In genomic region chr12:120126635-120127005, GRCh38 we compare ENCODE assay signal across 9 cellular contexts. TPM values are rescaled to one million over a fixed set of nuclear protein-coding genes. Genes with fewer than 3 reads are reported as not detected.
DNase-seq lines count a peak whose midpoint lies in the region; ATAC-seq, FAIRE-seq and TF ChIP-seq lines count a peak whose summit lies in the region.
"Had no signal": no experiment of that assay in that cellular context is flagged by ENCODE, and none has a peak within 500 bp of the region (broad histone marks: within the 10 kb centered on the region; RNA-seq: fewer than 3 reads in every experiment).

No MANE protein-coding gene starts in this region.

- BruUV-seq in HepG2 (replicated peaks; lab: Mats Ljungman, UMichigan), result no TSS peak

- H3K36me3 Mint-ChIP-seq in activated naive CD8-positive, alpha-beta T cell treated with anti-CD3 and anti-CD28 coated beads, Interleukin-2, amount 50 U/mL, for 24 hours (ENCODE audit: low read depth), result peaks cover 39% of the 10 kb centered on the region

- DNase-seq in HepG2 (ENCODE audit: low spot score) (no peak), right lobe of liver (no peak), ureter (ENCODE audit: low spot score) (no peak), amniotic stem cell (lab: John Stamatoyannopoulos, UW) (no peak), 8988T (no peak)
- DNase-seq in activated naive CD8-positive, alpha-beta T cell treated with anti-CD3 and anti-CD28 coated beads, Interleukin-2, amount 50 U/mL, for 24 hours, result no peak

- H3K9ac ChIP-seq in liver (ENCODE audit: low read depth in 1 of 2, low read length in 2 of 2) (no peak overlapping the region), HepG2 (ENCODE audit: insufficient read depth, low read depth, low read length) (no peak overlapping the region)

- TF ChIP-seq CTCF in liver (IDR thresholded peaks at IDR 0.05; ENCODE audit: low read depth, low read length, missing input control), result no peak
- TF ChIP-seq CTCF in HepG2 (CRISPR knock-in tag; IDR thresholded peaks at IDR 0.05), result no peak
- no peak for TF ChIP-seq CTCF in right lobe of liver (IDR thresholded peaks at IDR 0.05)

- H3K4me3 Mint-ChIP-seq in activated naive CD8-positive, alpha-beta T cell treated with anti-CD3 and anti-CD28 coated beads, Interleukin-2, amount 50 U/mL, for 24 hours, result no peak overlapping the region

- H4K20me1 ChIP-seq in HepG2 (ENCODE audit: insufficient read depth, low read length), result no peaks in the 10 kb centered on the region

- H3K36me3 ChIP-seq in liver (ENCODE audit: control insufficient read depth in 4 of 4, insufficient read depth in 3 of 4, low read depth in 1 of 4, low read length in 3 of 4) (peaks cover 16 to 55% (median 41%) of the 10 kb centered on the region in 4 donors), HepG2 (replicated peaks in 1 of 2; ENCODE audit: control insufficient read depth in 1 of 2, insufficient read depth in 2 of 2, low read length in 2 of 2) (peaks cover 29 to 51% of the 10 kb centered on the region in 2 experiments), right lobe of liver (peaks cover 0 to 52% (median 26%) of the 10 kb centered on the region in 4 donors)

- H3K27me3 Mint-ChIP-seq in activated naive CD8-positive, alpha-beta T cell treated with anti-CD3 and anti-CD28 coated beads, Interleukin-2, amount 50 U/mL, for 24 hours, result no peaks in the 10 kb centered on the region

- H2AFZ ChIP-seq in HepG2 (ENCODE audit: low read length), result no peak overlapping the region
- H2AFZ ChIP-seq: hepatocyte had no signal

- H3K4me1 ChIP-seq in liver (ENCODE audit: control insufficient read depth in 4 of 4, insufficient read depth in 4 of 4, low read length in 3 of 4), result no peaks in the 10 kb centered on the region
- peaks cover 22% of the 10 kb centered on the region for H3K4me1 ChIP-seq in HepG2 (ENCODE audit: insufficient read depth, low read length)
- peaks cover 0 to 7% (median 0%) of the 10 kb centered on the region in 4 donors for H3K4me1 ChIP-seq in right lobe of liver

- no peak overlapping the region for H3K4me2 ChIP-seq in HepG2 (ENCODE audit: low read depth, low read length)
- H3K4me2 ChIP-seq: hepatocyte had no signal

- POLR2A ChIA-PET in HepG2 (lab: Yijun Ruan, JAX), result interaction anchor here (1.3 to 2.9 kb wide), 3 partner anchors 9 to 75 kb away, joined by 3 to 11 read pairs (median 4); partner anchors contain the start of genes RAB35 and RPLP0

- intact Hi-C loops in HepG2 (cut with micrococcal nuclease; ENCODE audit: unreplicated experiment) (loop anchor here (10.0 kb wide), 1 partner anchor 58 kb away; no protein-coding TSS in a partner anchor), right lobe of liver (cut with DNase I) (no loop called here)

- peak overlapping the region; percentile 89 for H3K27ac Mint-ChIP-seq in activated naive CD8-positive, alpha-beta T cell treated with anti-CD3 and anti-CD28 coated beads, Interleukin-2, amount 50 U/mL, for 24 hours

- ATAC-seq in HepG2 (no peak), right lobe of liver (peak; percentile 66 to 81 (median 74)), GM19452 (IDR thresholded peaks at IDR 0.05; ENCODE audit: unreplicated experiment) (no peak)
- ATAC-seq in activated naive CD8-positive, alpha-beta T cell treated with anti-CD3 and anti-CD28 coated beads, Interleukin-2, amount 50 U/mL, for 24 hours, result peak; percentile 34

- CTCF ChIA-PET in HepG2 (lab: Yijun Ruan, JAX; ENCODE audit: low intra/inter-chr PET ratio, low total read pairs), result no interaction called here

- no peaks in the 10 kb centered on the region for H3K27me3 ChIP-seq in liver (ENCODE audit: control insufficient read depth in 4 of 4, insufficient read depth in 4 of 4, low read length in 3 of 4)
- H3K27me3 ChIP-seq in HepG2 (ENCODE audit: control insufficient read depth in 1 of 2, insufficient read depth in 2 of 2, low read length in 2 of 2), result no peaks in the 10 kb centered on the region
- no peaks in the 10 kb centered on the region for H3K27me3 ChIP-seq in right lobe of liver
- H3K27me3 ChIP-seq: hepatocyte had no signal

- H3K4me1 Mint-ChIP-seq in activated naive CD8-positive, alpha-beta T cell treated with anti-CD3 and anti-CD28 coated beads, Interleukin-2, amount 50 U/mL, for 24 hours, result peaks cover 62% of the 10 kb centered on the region

- TF ChIP-seq RAD21 in liver (IDR thresholded peaks at IDR 0.05) (peak in 1 of 2 donors; percentile 6), HepG2 (CRISPR knock-in tag; IDR thresholded peaks at IDR 0.05) (no peak)

- H3K9me3 ChIP-seq in liver (ENCODE audit: control insufficient read depth in 4 of 4, low read length in 3 of 4), result no peaks in the 10 kb centered on the region
- no peaks in the 10 kb centered on the region for H3K9me3 ChIP-seq in HepG2 (ENCODE audit: low read length)
- no peaks in the 10 kb centered on the region for H3K9me3 ChIP-seq in right lobe of liver

- WGBS in liver, result 81% methylated on average over 2 of the region's 2 CpGs
- 100% methylated on average over 2 of the region's 2 CpGs for WGBS in HepG2 (ENCODE audit: low lambda C conversion rate)
- 43% methylated on average over 1 of the region's 2 CpGs for WGBS in right lobe of liver (ENCODE audit: insufficient coverage, low coverage, low lambda C conversion rate, missing lambda C conversion rate)

- TF ChIP-seq EP300 in HepG2 (IDR thresholded peaks at IDR 0.05; ENCODE audit: low read depth in 2 of 2, low read length in 2 of 2) (no peak), HepG2 (CRISPR knock-in tag; IDR thresholded peaks at IDR 0.05; ENCODE audit: borderline replicate concordance) (no peak)

- in situ Hi-C loops in HepG2 (cut with HindIII; ENCODE audit: extremely low pct_ligation_motif_present, low pct_unique_long_range_greater_than_20kb), result no loop called here

- no peak for TF ChIP-seq POLR2A in HepG2 (IDR thresholded peaks at IDR 0.05; ENCODE audit: insufficient read depth in 1 of 2, low read depth in 2 of 2, low read length in 2 of 2)
- TF ChIP-seq POLR2A in right lobe of liver (IDR thresholded peaks at IDR 0.05), result no peak

- H3K27ac ChIP-seq in liver (ENCODE audit: low read depth in 1 of 2, low read length in 2 of 2), result peak overlapping the region in 1 of 2 donors; percentile 20
- no peak overlapping the region for H3K27ac ChIP-seq in HepG2 (ENCODE audit: extremely low read length, insufficient read depth, low read length)
- H3K27ac ChIP-seq in right lobe of liver, result peak overlapping the region in 2 of 3 donors; percentile 49 to 51
- H3K27ac ChIP-seq: hepatocyte had no signal

- FAIRE-seq in HepG2 (lab: Jason Lieb, UNC), result no peak

- H3K9me3 Mint-ChIP-seq in activated naive CD8-positive, alpha-beta T cell treated with anti-CD3 and anti-CD28 coated beads, Interleukin-2, amount 50 U/mL, for 24 hours, result no peaks in the 10 kb centered on the region

- H3K4me3 ChIP-seq in liver (ENCODE audit: low read depth in 1 of 3, low read length in 3 of 3) (no peak overlapping the region), HepG2 (replicated peaks in 1 of 3; ENCODE audit: insufficient read depth in 1 of 3, low read depth in 2 of 3, low read length in 3 of 3) (no peak overlapping the region), right lobe of liver (no peak overlapping the region)
- H3K4me3 ChIP-seq: hepatocyte had no signal

- no peaks in the 10 kb centered on the region for H3K79me2 ChIP-seq in HepG2 (ENCODE audit: insufficient read depth, low read length)
- H3K79me2 ChIP-seq: hepatocyte had no signal

TF ChIP-seq in liver, 16 proteins besides CTCF, POLR2A, EP300 and RAD21 (continues in another document):
- TF ChIP-seq EGR1 (IDR thresholded peaks at IDR 0.05; ENCODE audit: low read depth in 2 of 2) (no peak), TAF1 (conservative IDR thresholded peaks at IDR 0.05) (no peak)

TF ChIP-seq in HepG2, 621 proteins besides CTCF, POLR2A, EP300 and RAD21 (continues in another document):
- no peak for TF ChIP-seq FUBP1 (CRISPR knock-in tag; IDR thresholded peaks at IDR 0.05; ENCODE audit: borderline replicate concordance)

RNA-seq across cellular contexts. Expression of gene RAB35, which starts 10.1 kb away (rescaled TPM):
- total RNA-seq in liver (10 to 100 TPM in 1 of 2 donors, 1 to 10 TPM in 1; 8.6 to 11.8 TPM), HepG2 (2016; rRNA removed; fragmentation: Illumina TruSeq; extraction: Trizol) (25.9 and 29.1 TPM in 2 replicates), right lobe of liver (10 to 100 TPM; 11.7 to 22.1 (median 14.7) TPM), ureter (47.5 TPM)
- polyA plus RNA-seq in liver (10 to 100 TPM in 1 of 2 donors, 1 to 10 TPM in 1; 7.4 to 14.4 TPM), HepG2 (2011; rRNA removed) (25.2 and 32.2 TPM in 2 replicates)
- 3.9 and 4.0 TPM in 2 replicates for total RNA-seq in HepG2 (2016; cell fraction: cytosol; rRNA removed; fragmentation: Illumina TruSeq; extraction: Trizol; ENCODE audit: low read depth)
- 24.8 and 29.3 TPM in 2 replicates for total RNA-seq in HepG2 (2016; cell fraction: insoluble cytoplasmic fraction; rRNA removed; fragmentation: Illumina TruSeq; extraction: Trizol)
- total RNA-seq in HepG2 (2016; cell fraction: membrane; rRNA removed; fragmentation: Illumina TruSeq; extraction: Trizol), result 13.9 and 14.1 TPM in 2 replicates
- total RNA-seq in HepG2 (2016; cell fraction: nucleus; rRNA removed; fragmentation: Illumina TruSeq; extraction: Trizol), result 11.8 and 14.0 TPM in 2 replicates
- 23.4 and 25.8 TPM in 2 replicates for polyA plus RNA-seq in HepG2 (2011; cell fraction: cytosol; rRNA removed)
- polyA plus RNA-seq in HepG2 (2011; cell fraction: nucleus; rRNA removed), result 23.2 and 27.6 TPM in 2 replicates
- 24.8 and 25.8 TPM in 2 replicates for polyA plus RNA-seq in HepG2 (2012)
- polyA plus RNA-seq in HepG2 (2016; cell fraction: cytosol; fragmentation: Illumina TruSeq; extraction: Trizol; ENCODE audit: low read depth), result 4.8 and 4.9 TPM in 2 replicates
- 33.1 and 35.6 TPM in 2 replicates for polyA plus RNA-seq in HepG2 (2016; cell fraction: insoluble cytoplasmic fraction; fragmentation: Illumina TruSeq; extraction: Trizol; ENCODE audit: low read depth)
- 10.1 and 11.5 TPM in 2 replicates for polyA plus RNA-seq in HepG2 (2016; cell fraction: membrane; fragmentation: Illumina TruSeq; extraction: Trizol; ENCODE audit: low read depth)
- 32.5 and 34.1 TPM in 2 replicates for polyA plus RNA-seq in HepG2 (2016; cell fraction: nucleus; fragmentation: Illumina TruSeq; extraction: Trizol; ENCODE audit: insufficient read depth, low read depth)
- polyA minus RNA-seq in HepG2 (2011; rRNA and poly(A)+ RNA removed; ENCODE audit: low replicate concordance), result 49.8 and 64.9 TPM in 2 replicates
- 17.8 and 21.5 TPM in 2 replicates for polyA minus RNA-seq in HepG2 (2011; cell fraction: cytosol; rRNA and poly(A)+ RNA removed)
- 8.6 and 10.9 TPM in 2 replicates for polyA minus RNA-seq in HepG2 (2011; cell fraction: nucleus; rRNA and poly(A)+ RNA removed)

Comparison
In these comparisons a context has a peak if more than half of its experiments do, and no peak if none do; other contexts are left out.
1. ATAC-seq: peak in activated naive CD8-positive, alpha-beta T cell treated with anti-CD3 and anti-CD28 coated beads, Interleukin-2, amount 50 U/mL, for 24 hours (single experiment) and right lobe of liver (4 of 4); none in HepG2 (single experiment) and GM19452 (single experiment).